ENCODE assay signal across 8 cellular contexts in genomic region chr7:1027285-1028043, GRCh38. TPM values are rescaled to one million over a fixed set of nuclear protein-coding genes. Genes with fewer than 3 reads are reported as not detected.
DNase-seq lines count a peak whose midpoint lies in the region; ATAC-seq and TF ChIP-seq lines count a peak whose summit lies in the region.

No MANE protein-coding gene starts in this region.

- H3K4me3 ChIP-seq in gastroesophageal sphincter: peak overlapping the region; percentile 53 to 95
- H3K4me3 ChIP-seq in parathyroid adenoma (ENCODE audit: low read depth, low read length): peak overlapping the region; percentile 56

- peaks cover 23% of the 10 kb centered on the region for H3K4me1 Mint-ChIP-seq in activated CD4-positive, alpha-beta T cell treated with anti-CD3 and anti-CD28 coated beads for 36 hours
- peaks cover 37% of the 10 kb centered on the region for H3K4me1 Mint-ChIP-seq in activated CD4-positive, alpha-beta memory T cell treated with anti-CD3 and anti-CD28 coated beads, Interleukin-2, amount 10 ng/mL, durations not matched to agents 7 days and 5 days

- peak overlapping the region; percentile 70 for H3K4me3 Mint-ChIP-seq in activated CD4-positive, alpha-beta T cell treated with anti-CD3 and anti-CD28 coated beads for 36 hours
- peak overlapping the region; percentile 63 for H3K4me3 Mint-ChIP-seq in activated CD4-positive, alpha-beta memory T cell treated with anti-CD3 and anti-CD28 coated beads, Interleukin-2, amount 10 ng/mL, durations not matched to agents 7 days and 5 days

- H3K27ac ChIP-seq in gastroesophageal sphincter (peak overlapping the region; percentile 61 to 99 (median 96)), parathyroid adenoma (peak overlapping the region; percentile 47)

- no peaks in the 10 kb centered on the region for H3K27me3 ChIP-seq in gastroesophageal sphincter
- H3K27me3 ChIP-seq in parathyroid adenoma (ENCODE audit: control insufficient read depth, insufficient read depth, low read length): no peaks in the 10 kb centered on the region

- peak overlapping the region; percentile 53 for H3K9ac ChIP-seq in parathyroid adenoma

- peak overlapping the region; percentile 31 for H3K27ac Mint-ChIP-seq in activated CD4-positive, alpha-beta T cell treated with anti-CD3 and anti-CD28 coated beads for 36 hours
- peak overlapping the region; percentile 56 for H3K27ac Mint-ChIP-seq in activated CD4-positive, alpha-beta memory T cell treated with anti-CD3 and anti-CD28 coated beads, Interleukin-2, amount 10 ng/mL, durations not matched to agents 7 days and 5 days

- H2AFZ ChIP-seq in parathyroid adenoma: peak overlapping the region; percentile 83

- peak; percentile 23 for DNase-seq in activated CD4-positive, alpha-beta T cell treated with anti-CD3 and anti-CD28 coated beads for 36 hours
- DNase-seq in activated CD4-positive, alpha-beta T cell treated with anti-CD3 and anti-CD28 coated beads for 1 hour: no peak
- DNase-seq in activated CD4-positive, alpha-beta memory T cell treated with anti-CD3 and anti-CD28 coated beads, Interleukin-2, amount 10 ng/mL, durations not matched to agents 7 days and 5 days: no peak
- DNase-seq in cortex of kidney (lab: John Stamatoyannopoulos, UW): no peak

- H3K9me3 Mint-ChIP-seq in activated CD4-positive, alpha-beta T cell treated with anti-CD3 and anti-CD28 coated beads for 36 hours (ENCODE audit: low read depth): no peaks in the 10 kb centered on the region
- H3K9me3 Mint-ChIP-seq in activated CD4-positive, alpha-beta memory T cell treated with anti-CD3 and anti-CD28 coated beads, Interleukin-2, amount 10 ng/mL, durations not matched to agents 7 days and 5 days: peaks cover 2% of the 10 kb centered on the region

- H3K79me2 ChIP-seq in parathyroid adenoma: peaks cover 12% of the 10 kb centered on the region

- TF ChIP-seq EP300 in gastroesophageal sphincter (IDR thresholded peaks at IDR 0.05): no peak

- CTCF ChIA-PET in activated CD4-positive, alpha-beta T cell treated with anti-CD3 and anti-CD28 coated beads for 36 hours (lab: Charles Lee): interaction anchor here (1.0 kb wide), 1 partner anchor 38 kb away, joined by 3 read pairs; no protein-coding TSS in a partner anchor
- CTCF ChIA-PET in activated CD4-positive, alpha-beta memory T cell treated with anti-CD3 and anti-CD28 coated beads, Interleukin-2, amount 10 ng/mL, durations not matched to agents 7 days and 5 days (lab: Charles Lee): interaction anchor here (1.6 kb wide), 1 partner anchor 17 kb away, joined by 6 read pairs; the partner anchor contains the start of gene GPR146

- TF ChIP-seq POLR2A in gastroesophageal sphincter (IDR thresholded peaks at IDR 0.05): no peak

- H3K9me3 ChIP-seq in gastroesophageal sphincter (no peaks in the 10 kb centered on the region), parathyroid adenoma (ENCODE audit: control insufficient read depth, low read length) (no peaks in the 10 kb centered on the region)

- no peak for ATAC-seq in activated CD4-positive, alpha-beta T cell treated with anti-CD3 and anti-CD28 coated beads for 36 hours
- peak; percentile 4 for ATAC-seq in HG03135 (IDR thresholded peaks at IDR 0.05; ENCODE audit: unreplicated experiment)
- no peak for ATAC-seq in gastroesophageal sphincter
- no peak for ATAC-seq in GM21367 (IDR thresholded peaks at IDR 0.05; ENCODE audit: unreplicated experiment)

- H3K36me3 Mint-ChIP-seq in activated CD4-positive, alpha-beta T cell treated with anti-CD3 and anti-CD28 coated beads for 36 hours (ENCODE audit: low read depth): peaks cover 9% of the 10 kb centered on the region
- H3K36me3 Mint-ChIP-seq in activated CD4-positive, alpha-beta memory T cell treated with anti-CD3 and anti-CD28 coated beads, Interleukin-2, amount 10 ng/mL, durations not matched to agents 7 days and 5 days (ENCODE audit: low read depth): peaks cover 16% of the 10 kb centered on the region

- WGBS in gastroesophageal sphincter (ENCODE audit: low coverage in 1 of 2), 2 donors: 0 to 35% methylated on average over 2 to 9 of the region's 68 CpGs

- intact Hi-C loops in activated CD4-positive, alpha-beta T cell treated with anti-CD3 and anti-CD28 coated beads for 36 hours (cut with DNase I, micrococcal nuclease): loop anchor here in 1 of 2 experiments (1.0 to 5.0 kb wide), 5 partner anchors 34 to 1505 kb away; partner anchors contain the start of genes COX19 and GET4

- TF ChIP-seq CTCF in gastroesophageal sphincter (IDR thresholded peaks at IDR 0.05) (no peak), parathyroid adenoma (IDR thresholded peaks at IDR 0.05) (no peak)

- H3K27me3 Mint-ChIP-seq in activated CD4-positive, alpha-beta T cell treated with anti-CD3 and anti-CD28 coated beads for 36 hours: no peaks in the 10 kb centered on the region
- H3K27me3 Mint-ChIP-seq in activated CD4-positive, alpha-beta memory T cell treated with anti-CD3 and anti-CD28 coated beads, Interleukin-2, amount 10 ng/mL, durations not matched to agents 7 days and 5 days: no peaks in the 10 kb centered on the region

- POLR2A ChIA-PET in activated CD4-positive, alpha-beta T cell treated with anti-CD3 and anti-CD28 coated beads for 36 hours (lab: Charles Lee): no interaction called here
- POLR2A ChIA-PET in activated CD4-positive, alpha-beta memory T cell treated with anti-CD3 and anti-CD28 coated beads, Interleukin-2, amount 10 ng/mL, durations not matched to agents 7 days and 5 days (lab: Charles Lee): interaction anchor here (1.2 to 2.4 kb wide), 3 partner anchors 17 to 31 kb away, joined by 4 to 11 read pairs (median 4); partner anchors contain the start of gene GPR146

- H3K36me3 ChIP-seq in gastroesophageal sphincter (peaks cover 0 to 31% of the 10 kb centered on the region in 2 donors), parathyroid adenoma (ENCODE audit: control insufficient read depth, insufficient read depth, low read length) (no peaks in the 10 kb centered on the region)

- peak overlapping the region; percentile 83 for H3K4me2 ChIP-seq in parathyroid adenoma (ENCODE audit: low read length)

- H3K4me1 ChIP-seq in gastroesophageal sphincter (peaks cover 0 to 61% (median 9%) of the 10 kb centered on the region in 3 donors), parathyroid adenoma (peaks cover 7% of the 10 kb centered on the region)

RNA-seq across cellular contexts. Expression of gene GPR146, which starts 16.9 kb away (rescaled TPM):
- 1 to 10 TPM; 4.7 to 5.6 TPM for total RNA-seq in activated CD4-positive, alpha-beta T cell treated with anti-CD3 and anti-CD28 coated beads for 36 hours
- 10 to 100 TPM; 10.0 to 10.1 TPM for total RNA-seq in activated CD4-positive, alpha-beta memory T cell treated with anti-CD3 and anti-CD28 coated beads, Interleukin-2, amount 10 ng/mL, durations not matched to agents 7 days and 5 days
- 10 to 100 TPM; 13.6 to 27.9 (median 16.3) TPM for total RNA-seq in gastroesophageal sphincter

RNA-seq across cellular contexts. Expression of gene CYP2W1, which starts 44.5 kb away (rescaled TPM):
- total RNA-seq in activated CD4-positive, alpha-beta T cell treated with anti-CD3 and anti-CD28 coated beads for 36 hours: not detected
- total RNA-seq in activated CD4-positive, alpha-beta memory T cell treated with anti-CD3 and anti-CD28 coated beads, Interleukin-2, amount 10 ng/mL, durations not matched to agents 7 days and 5 days: not detected
- not detected for total RNA-seq in gastroesophageal sphincter

RNA-seq across cellular contexts. Expression of gene COX19, which starts 52.1 kb away (rescaled TPM):
- total RNA-seq in activated CD4-positive, alpha-beta T cell treated with anti-CD3 and anti-CD28 coated beads for 36 hours: 10 to 100 TPM; 11.3 to 14.6 TPM
- total RNA-seq in activated CD4-positive, alpha-beta memory T cell treated with anti-CD3 and anti-CD28 coated beads, Interleukin-2, amount 10 ng/mL, durations not matched to agents 7 days and 5 days: 10 to 100 TPM; 17.4 to 18.2 TPM
- total RNA-seq in gastroesophageal sphincter: 10 to 100 TPM in 3 of 4 donors, 1 to 10 TPM in 1; 6.0 to 16.7 (median 12.0) TPM
